Comparison of ENCODE assay signal across 8 cellular contexts in the genomic region with DNA sequence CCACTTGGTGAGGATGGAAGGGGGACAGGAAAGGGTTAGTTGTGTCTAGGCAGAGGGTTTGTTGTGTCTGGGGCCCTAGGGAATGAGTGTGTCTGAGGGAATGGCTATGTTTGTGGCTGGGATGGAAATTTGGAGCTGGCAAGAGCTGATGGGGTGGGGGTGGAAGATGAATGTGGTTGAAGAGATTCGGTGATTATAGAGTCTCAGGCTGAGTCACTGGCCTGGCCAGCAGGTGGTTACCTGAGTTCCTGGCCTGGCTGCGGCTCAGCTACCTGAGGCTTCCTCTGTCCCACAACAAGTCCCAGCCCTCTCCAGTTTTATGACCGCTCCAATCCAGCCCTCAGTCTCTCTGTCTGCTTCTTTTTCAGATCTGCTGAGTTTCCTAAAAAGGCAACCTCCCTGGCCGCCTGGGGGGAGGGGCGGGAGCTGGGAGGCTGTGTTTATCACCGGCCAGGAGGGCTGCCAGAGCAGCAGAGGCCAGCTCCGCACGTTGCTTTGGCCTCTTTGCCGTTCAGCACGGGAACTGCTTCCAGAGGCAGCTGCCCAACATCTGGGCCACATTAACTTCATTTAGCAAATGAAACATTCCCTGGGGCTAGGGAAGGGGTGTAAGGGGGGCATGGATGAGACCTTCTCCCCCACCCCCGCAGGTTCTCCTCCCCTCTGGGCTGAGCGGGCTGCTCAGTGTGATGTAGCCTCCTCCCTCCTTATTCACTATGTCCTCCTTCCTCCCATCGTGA. TPM values are rescaled to one million over a fixed set of nuclear protein-coding genes. Genes with fewer than 3 reads are reported as not detected.
DNase-seq lines count a peak whose midpoint lies in the region; ATAC-seq lines count a peak whose summit lies in the region.

No MANE protein-coding gene starts in this region.

- no peak overlapping the region for H3K4me3 Mint-ChIP-seq in activated T-helper 17 cell treated with anti-CD3 and anti-CD28 coated beads, Interleukin-2, amount 50 U/mL, for 72 hours
- no peak overlapping the region for H3K4me3 Mint-ChIP-seq in stimulated activated naive CD8-positive, alpha-beta T cell treated with anti-CD3 and anti-CD28 coated beads, Interleukin-15, amount 100 ng/mL, for 72 hours

- peak; percentile 41 for DNase-seq in ELR (ENCODE audit: low read depth)
- DNase-seq in left ventricle myocardium superior = peak; percentile 96
- peak; percentile 87 for DNase-seq in renal cortical epithelial cell (ENCODE audit: low read depth)
- no peak for DNase-seq in stimulated activated naive CD8-positive, alpha-beta T cell treated with anti-CD3 and anti-CD28 coated beads, Interleukin-15, amount 100 ng/mL, for 72 hours

- ATAC-seq in activated T-helper 17 cell treated with anti-CD3 and anti-CD28 coated beads, Interleukin-2, amount 50 U/mL, for 72 hours (replicated peaks) = peak; percentile 11
- ATAC-seq in left ventricle myocardium superior (peak; percentile 83), HG02973 (IDR thresholded peaks at IDR 0.05; ENCODE audit: unreplicated experiment) (no peak), HG03442 (IDR thresholded peaks at IDR 0.05; ENCODE audit: unreplicated experiment) (no peak), GM19455 (IDR thresholded peaks at IDR 0.05; ENCODE audit: unreplicated experiment) (no peak)
- ATAC-seq in stimulated activated naive CD8-positive, alpha-beta T cell treated with anti-CD3 and anti-CD28 coated beads, Interleukin-15, amount 100 ng/mL, for 72 hours = no peak

- no peaks in the 10 kb centered on the region for H3K9me3 Mint-ChIP-seq in activated T-helper 17 cell treated with anti-CD3 and anti-CD28 coated beads, Interleukin-2, amount 50 U/mL, for 72 hours
- H3K9me3 Mint-ChIP-seq in stimulated activated naive CD8-positive, alpha-beta T cell treated with anti-CD3 and anti-CD28 coated beads, Interleukin-15, amount 100 ng/mL, for 72 hours = peaks cover 0 to under 1% of the 10 kb centered on the region in 2 donors

- no peaks in the 10 kb centered on the region for H3K36me3 Mint-ChIP-seq in activated T-helper 17 cell treated with anti-CD3 and anti-CD28 coated beads, Interleukin-2, amount 50 U/mL, for 72 hours (ENCODE audit: low read depth)

- intact Hi-C loops in left ventricle myocardium superior (cut with micrococcal nuclease) = no loop called here

- peaks cover 7% of the 10 kb centered on the region for H3K4me1 Mint-ChIP-seq in activated T-helper 17 cell treated with anti-CD3 and anti-CD28 coated beads, Interleukin-2, amount 50 U/mL, for 72 hours
- H3K4me1 Mint-ChIP-seq in stimulated activated naive CD8-positive, alpha-beta T cell treated with anti-CD3 and anti-CD28 coated beads, Interleukin-15, amount 100 ng/mL, for 72 hours = peaks cover 6% of the 10 kb centered on the region

- H3K27me3 Mint-ChIP-seq in activated T-helper 17 cell treated with anti-CD3 and anti-CD28 coated beads, Interleukin-2, amount 50 U/mL, for 72 hours = peaks cover 3% of the 10 kb centered on the region
- H3K27me3 Mint-ChIP-seq in stimulated activated naive CD8-positive, alpha-beta T cell treated with anti-CD3 and anti-CD28 coated beads, Interleukin-15, amount 100 ng/mL, for 72 hours = peaks cover 10% of the 10 kb centered on the region

- H3K27ac Mint-ChIP-seq in activated T-helper 17 cell treated with anti-CD3 and anti-CD28 coated beads, Interleukin-2, amount 50 U/mL, for 72 hours = no peak overlapping the region
- no peak overlapping the region for H3K27ac Mint-ChIP-seq in stimulated activated naive CD8-positive, alpha-beta T cell treated with anti-CD3 and anti-CD28 coated beads, Interleukin-15, amount 100 ng/mL, for 72 hours

RNA-seq across cellular contexts. Expression of a gene that starts 21.8 kb away (rescaled TPM):
- under 1 TPM in 1 of 2 donors, not detected in 1; 0.11 TPM for total RNA-seq in activated T-helper 17 cell treated with anti-CD3 and anti-CD28 coated beads, Interleukin-2, amount 50 U/mL, for 72 hours
- total RNA-seq in left ventricle myocardium superior (3.2 TPM), renal cortical epithelial cell (506 and 529 TPM in 2 replicates)

RNA-seq across cellular contexts. Expression of a gene that starts 48.3 kb away (rescaled TPM):
- total RNA-seq in activated T-helper 17 cell treated with anti-CD3 and anti-CD28 coated beads, Interleukin-2, amount 50 U/mL, for 72 hours = 1 to 10 TPM; 3.0 to 3.4 TPM
- total RNA-seq in left ventricle myocardium superior (2.4 TPM), renal cortical epithelial cell (13.7 and 88.4 TPM in 2 replicates)

Comparison
In these comparisons a context has a peak if more than half of its experiments do, and no peak if none do; other contexts are left out.
1. DNase-seq: peak in ELR (single experiment), left ventricle myocardium superior (single experiment) and renal cortical epithelial cell (single experiment); none in stimulated activated naive CD8-positive, alpha-beta T cell treated with anti-CD3 and anti-CD28 coated beads, Interleukin-15, amount 100 ng/mL, for 72 hours (0 of 2).
2. ATAC-seq: peak in activated T-helper 17 cell treated with anti-CD3 and anti-CD28 coated beads, Interleukin-2, amount 50 U/mL, for 72 hours (single experiment) and left ventricle myocardium superior (single experiment); none in HG02973 (single experiment), HG03442 (single experiment), GM19455 (single experiment) and stimulated activated naive CD8-positive, alpha-beta T cell treated with anti-CD3 and anti-CD28 coated beads, Interleukin-15, amount 100 ng/mL, for 72 hours (single experiment).
3. RNA of a gene that starts 21.8 kb away (total RNA-seq): 506 to 529 TPM in renal cortical epithelial cell; 3.2 TPM in left ventricle myocardium superior (single experiment) and 0.11 TPM in activated T-helper 17 cell treated with anti-CD3 and anti-CD28 coated beads, Interleukin-2, amount 50 U/mL, for 72 hours; every median in the first group is over 100 times any median in the second.